Comparison of ENCODE assay signal across 8 cellular contexts in the genomic region with DNA sequence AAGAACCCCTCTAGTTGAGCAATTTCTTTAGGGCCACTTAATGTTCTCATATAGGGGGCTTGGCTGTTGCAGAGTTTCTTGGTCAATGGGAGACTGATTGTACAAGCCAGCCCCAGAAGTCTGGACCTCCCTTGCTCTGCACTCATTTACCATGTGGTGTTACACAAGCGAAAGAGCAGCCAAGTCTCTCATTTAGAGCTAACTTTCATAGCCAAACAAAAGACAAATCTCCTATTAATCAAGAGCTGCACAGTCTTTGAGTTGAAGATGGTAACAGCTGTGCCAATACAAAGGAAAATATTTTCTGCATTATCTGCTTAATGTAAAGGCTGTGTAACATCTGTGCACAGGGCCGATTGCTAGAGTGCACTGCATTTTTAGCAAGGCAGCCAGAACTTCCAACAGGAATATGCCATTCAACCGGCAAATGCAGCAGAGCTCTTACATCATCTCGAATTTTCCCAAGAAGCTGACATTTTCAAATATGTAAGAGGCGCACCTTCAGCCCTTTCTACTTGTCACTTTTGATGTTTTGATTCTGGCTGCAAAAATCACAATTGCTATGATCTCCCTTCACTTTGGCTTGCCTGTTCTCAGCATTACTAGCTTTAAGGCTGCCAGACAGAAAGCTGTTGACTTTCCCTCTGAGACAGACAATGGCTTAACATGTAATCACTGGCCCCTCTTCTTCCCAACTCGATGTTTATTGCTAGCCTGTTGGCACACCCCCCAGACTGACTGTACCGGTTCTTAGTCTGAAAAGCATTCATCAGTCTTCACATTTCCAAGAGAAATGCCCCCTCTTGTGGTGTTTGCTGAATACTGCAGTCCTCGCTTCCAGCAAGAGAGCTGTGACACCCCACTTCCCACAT.
DNase-seq lines count a peak whose midpoint lies in the region; ATAC-seq, FAIRE-seq and TF ChIP-seq lines count a peak whose summit lies in the region.

No MANE protein-coding gene starts in this region.

- no peak for TF ChIP-seq POLR2A in H1 (IDR thresholded peaks at IDR 0.05; ENCODE audit: control extremely low read depth in 1 of 2, low read depth in 2 of 2, low read length in 2 of 2)

- no peaks in the 10 kb centered on the region for H3K79me2 ChIP-seq in H1 (ENCODE audit: control insufficient read depth in 1 of 2, insufficient read depth in 2 of 2, low read length in 2 of 2)

- H4K5ac ChIP-seq in H1 (ENCODE audit: insufficient read length, low read depth, low read length) = no peak overlapping the region

- no peak overlapping the region for H2BK12ac ChIP-seq in H1 (ENCODE audit: low read depth, low read length)

- no peak overlapping the region for H3K4me2 ChIP-seq in H1 (ENCODE audit: insufficient read depth in 1 of 2, low read depth in 2 of 2, low read length in 2 of 2)

- no peak overlapping the region for H3K14ac ChIP-seq in H1 (ENCODE audit: insufficient read length)

- H2BK120ac ChIP-seq in H1 (replicated peaks; ENCODE audit: low read depth, low read length) = no peak overlapping the region

- no peaks in the 10 kb centered on the region for H3K36me3 Mint-ChIP-seq in activated CD8-positive, alpha-beta T cell treated with anti-CD3 and anti-CD28 coated beads for 36 hours (ENCODE audit: low read depth)

- H2BK15ac ChIP-seq in H1 (ENCODE audit: low read length) = no peak overlapping the region

- peak; percentile 90 to 94 for TF ChIP-seq RAD21 in H1 (IDR thresholded peaks at IDR 0.05 in 1 of 2, conservative IDR thresholded peaks at IDR 0.05 in 1 of 2; ENCODE audit: low read depth in 2 of 2, low read length in 2 of 2)

- H3K9ac ChIP-seq in H1 (replicated peaks in 1 of 4; ENCODE audit: extremely low read depth in 1 of 4, low read depth in 3 of 4, low read length in 3 of 4) = no peak overlapping the region

- peak; percentile 93 for TF ChIP-seq CTCF in activated CD8-positive, alpha-beta T cell treated with anti-CD3 and anti-CD28 coated beads for 36 hours (IDR thresholded peaks at IDR 0.05)
- TF ChIP-seq CTCF in H1 (IDR thresholded peaks at IDR 0.05; ENCODE audit: control extremely low read depth in 1 of 3, insufficient read depth in 1 of 3, low read depth in 1 of 3, low read length in 3 of 3) = peak; percentile 50 to 90 (median 79)

- no peaks in the 10 kb centered on the region for H4K20me1 ChIP-seq in H1 (replicated peaks in 1 of 2; ENCODE audit: control insufficient read depth in 1 of 2, insufficient read depth in 2 of 2, low read length in 2 of 2)

- H3K27ac ChIP-seq in H1 (ENCODE audit: low read depth, low read length) = no peak overlapping the region

- peaks cover 9% of the 10 kb centered on the region for H3K4me1 Mint-ChIP-seq in activated CD8-positive, alpha-beta T cell treated with anti-CD3 and anti-CD28 coated beads for 36 hours (ENCODE audit: low read depth)

- peaks cover 0 to 5% (median 0%) of the 10 kb centered on the region in 4 experiments; a peak in 2 of 7 replicates for H3K4me1 ChIP-seq in H1 (replicated peaks in 1 of 4; ENCODE audit: control insufficient read depth in 3 of 4, insufficient read depth in 4 of 4, low read length in 3 of 4)

- no peak overlapping the region for H3K56ac ChIP-seq in H1 (replicated peaks; ENCODE audit: insufficient read length, low read depth, low read length)

- H4K8ac ChIP-seq in H1 (ENCODE audit: extremely low read depth, insufficient read depth, low read length) = no peak overlapping the region

- H3K27me3 Mint-ChIP-seq in activated CD8-positive, alpha-beta T cell treated with anti-CD3 and anti-CD28 coated beads for 36 hours = peaks cover 1% of the 10 kb centered on the region

- DNase-seq in COLO829 (ENCODE audit: low spot score) (peak; percentile 82), NCI-H774 (lab: John Stamatoyannopoulos, UW) (peak; percentile 73), H1 (ENCODE audit: low read depth in 1 of 2, low spot score in 2 of 2) (peak; percentile 41 to 85), midbrain (lab: John Stamatoyannopoulos, UW) (peak; percentile 90)
- DNase-seq in activated CD8-positive, alpha-beta T cell treated with anti-CD3 and anti-CD28 coated beads for 36 hours = peak; percentile 80
- peak; percentile 33 for DNase-seq in stimulated activated CD8-positive, alpha-beta memory T cell treated with anti-CD3 and anti-CD28 coated beads, Interleukin-2, amount 100 ng/mL, for 1 hour (ENCODE audit: low read depth in 2 of 2)

- no peaks in the 10 kb centered on the region for H3K36me3 ChIP-seq in H1 (ENCODE audit: control insufficient read depth in 2 of 4, insufficient read depth in 4 of 4, low read length in 3 of 4)

- intact Hi-C loops in activated CD8-positive, alpha-beta T cell treated with anti-CD3 and anti-CD28 coated beads for 36 hours (cut with micrococcal nuclease) = no loop called here

- TF ChIP-seq EP300 in H1 (IDR thresholded peaks at IDR 0.05; ENCODE audit: borderline replicate concordance in 1 of 2, low read depth in 2 of 2, low read length in 2 of 2) = no peak

- H2AFZ ChIP-seq in H1 (ENCODE audit: low read length) = 0 out of 2 replicates have a peak overlapping the region, but pooled peaks have one; percentile 90

- no peaks in the 10 kb centered on the region for H3K9me3 Mint-ChIP-seq in activated CD8-positive, alpha-beta T cell treated with anti-CD3 and anti-CD28 coated beads for 36 hours

- no peaks in the 10 kb centered on the region for H3K23me2 ChIP-seq in H1 (ENCODE audit: low read depth, low read length)

- no peak overlapping the region for H3K27ac Mint-ChIP-seq in activated CD8-positive, alpha-beta T cell treated with anti-CD3 and anti-CD28 coated beads for 36 hours

- WGBS in H1 (ENCODE audit: extremely low coverage in 1 of 2, insufficient coverage in 1 of 2, insufficient read length in 1 of 2, insufficient replicate concordance in 2 of 2, low coverage in 1 of 2, low lambda C conversion rate in 2 of 2, missing lambda C conversion rate in 1 of 2), 2 experiments = 56% methylated on average over 8 of the region's 8 CpGs; no CpG with 5 or more reads in 1 of the 2 experiments

- peak; percentile 93 for FAIRE-seq in H1 (lab: Jason Lieb, UNC)

- POLR2A ChIA-PET in activated CD8-positive, alpha-beta T cell treated with anti-CD3 and anti-CD28 coated beads for 36 hours (lab: Charles Lee) = interaction anchor here (0.6 to 1.2 kb wide), 2 partner anchors 12 to 893 kb away, joined by 3 read pairs; no protein-coding TSS in a partner anchor
- POLR2A ChIA-PET in H1 (lab: Charles Lee; ENCODE audit: partially characterized antibody) = no interaction called here

- H3K4me3 ChIP-seq in H1 (ENCODE audit: extremely low read depth in 1 of 4, insufficient read depth in 2 of 4, low read depth in 3 of 4, low read length in 4 of 4) = no peak overlapping the region

- no peak overlapping the region for H2BK20ac ChIP-seq in H1 (ENCODE audit: low read length)

- CTCF ChIA-PET in activated CD8-positive, alpha-beta T cell treated with anti-CD3 and anti-CD28 coated beads for 36 hours (lab: Charles Lee) = interaction anchor here (0.5 to 6.2 kb wide), 86 partner anchors 9 to 1066 kb away, joined by 3 to 72 read pairs (median 4); partner anchors contain the start of gene PSMD14
- CTCF ChIA-PET in H1 (lab: Charles Lee; ENCODE audit: partially characterized antibody) = interaction anchor here (0.5 to 6.6 kb wide), 59 partner anchors 7 to 1255 kb away, joined by 3 to 56 read pairs (median 4); no protein-coding TSS in a partner anchor

- H3K27me3 ChIP-seq in H1 (replicated peaks in 1 of 4; ENCODE audit: control insufficient read depth in 3 of 4, extremely low read depth in 1 of 4, insufficient read depth in 3 of 4, low read length in 3 of 4) = no peaks in the 10 kb centered on the region

- ATAC-seq in GM19455 (IDR thresholded peaks at IDR 0.05; ENCODE audit: unreplicated experiment) = peak; percentile 86
- ATAC-seq in HG03565 (IDR thresholded peaks at IDR 0.05; ENCODE audit: unreplicated experiment) = peak; percentile 92
- peak; percentile 93 for ATAC-seq in activated CD8-positive, alpha-beta T cell treated with anti-CD3 and anti-CD28 coated beads for 36 hours

- no peaks in the 10 kb centered on the region for H3K9me3 ChIP-seq in H1 (ENCODE audit: insufficient read depth in 2 of 2, low read depth in 1 of 2, low read length in 1 of 2)

- H3K4ac ChIP-seq in H1 (replicated peaks; ENCODE audit: insufficient read length, low read depth, low read length) = no peak overlapping the region

- H4K91ac ChIP-seq in H1 (replicated peaks; ENCODE audit: insufficient read length, low read length) = no peak overlapping the region

- no peak overlapping the region for H3K23ac ChIP-seq in H1 (ENCODE audit: insufficient read length)

- H3K18ac ChIP-seq in H1 (ENCODE audit: extremely low read depth, low read length) = no peak overlapping the region; the same call in 1 of the 2 replicates

- H3K79me1 ChIP-seq in H1 (ENCODE audit: low read depth, low read length) = no peaks in the 10 kb centered on the region

- no peak overlapping the region for H2BK5ac ChIP-seq in H1 (ENCODE audit: low read depth, low read length)

- H2AK5ac ChIP-seq in H1 (ENCODE audit: low read depth, low read length) = no peak overlapping the region

- no peak overlapping the region for H3K4me3 Mint-ChIP-seq in activated CD8-positive, alpha-beta T cell treated with anti-CD3 and anti-CD28 coated beads for 36 hours

TF ChIP-seq in H1, 55 proteins besides CTCF, POLR2A, EP300 and RAD21:
- TF ChIP-seq FOSL1 (IDR thresholded peaks at IDR 0.05; ENCODE audit: insufficient read depth, low read depth, low read length) (no peak), CTBP2 (IDR thresholded peaks at IDR 0.05; ENCODE audit: borderline replicate concordance, insufficient read depth, insufficient read length, low read length) (no peak), TCF12 (IDR thresholded peaks at IDR 0.05; ENCODE audit: low read depth, low read length) (no peak), TEAD4 (IDR thresholded peaks at IDR 0.05; ENCODE audit: low read depth, low read length) (peak; percentile 12; the same call in 1 of the 2 replicates), EZH2 (IDR thresholded peaks at IDR 0.05; ENCODE audit: low read depth, low read length, severe bottlenecking) (no peak)

Comparison
In these comparisons a context has a peak if more than half of its experiments do, and no peak if none do; other contexts are left out.
1. DNase-seq: peak in every context shown above with its lines; median percentile 90 in midbrain; 82 in COLO829; 80 in activated CD8-positive, alpha-beta T cell treated with anti-CD3 and anti-CD28 coated beads for 36 hours; 73 in NCI-H774; 63 in H1; 33 in stimulated activated CD8-positive, alpha-beta memory T cell treated with anti-CD3 and anti-CD28 coated beads, Interleukin-2, amount 100 ng/mL, for 1 hour.